15 cellular contexts compared by ENCODE assay signal in genomic region chr6:9397981-9398559, GRCh38.
DNase-seq lines count a peak whose midpoint lies in the region; ATAC-seq lines count a peak whose summit lies in the region.
"Had no signal": no experiment of that assay in that cellular context is flagged by ENCODE, and none has a peak within 500 bp of the region (broad histone marks: within the 10 kb centered on the region; RNA-seq: fewer than 3 reads in every experiment).

No MANE protein-coding gene starts in this region.

- intact Hi-C loops in right cardiac atrium (cut with DNase I), result no loop called here

- WGBS in right cardiac atrium, result 29% methylated on average over 10 of the region's 10 CpGs

- no peaks in the 10 kb centered on the region for H3K27me3 ChIP-seq in right cardiac atrium (ENCODE audit: control insufficient read depth, insufficient read depth)
- H3K27me3 ChIP-seq: uterus had no signal

- H3K27ac ChIP-seq in right cardiac atrium (ENCODE audit: low read length), result no peak overlapping the region
- H3K27ac ChIP-seq: gastroesophageal sphincter, sigmoid colon, uterus had no signal

- no peaks in the 10 kb centered on the region for H3K4me1 ChIP-seq in right cardiac atrium (ENCODE audit: control insufficient read depth, insufficient read depth, low read length)
- H3K4me1 ChIP-seq: gastroesophageal sphincter, sigmoid colon, uterus had no signal

- DNase-seq in COLO668 (lab: John Stamatoyannopoulos, UW; ENCODE audit: unreplicated experiment) (peak; percentile 74), NCI-H1436 (lab: John Stamatoyannopoulos, UW) (peak; percentile 58), RPMI8226 (peak; percentile 34), right cardiac atrium (peak; percentile 49 to 70 (median 63))
- DNase-seq in activated naive CD4-positive, alpha-beta T cell (lab: John Stamatoyannopoulos, UW), result no peak
- DNase-seq in central memory CD4-positive, alpha-beta T cell, result no peak
- DNase-seq: activated naive CD4-positive, alpha-beta T cell treated with Interleukin-2 at 50 U/mL for 16 hours; GDM1; GOT3; MM.1S; sigmoid colon; uterus had no signal

- H3K9me3 ChIP-seq in right cardiac atrium (ENCODE audit: control insufficient read depth, low read length), result no peaks in the 10 kb centered on the region
- H3K9me3 ChIP-seq: gastroesophageal sphincter, sigmoid colon, uterus had no signal

- ATAC-seq in right cardiac atrium (peak; percentile 96), GM21423 (IDR thresholded peaks at IDR 0.05; ENCODE audit: unreplicated experiment) (no peak), GM21529 (IDR thresholded peaks at IDR 0.05; ENCODE audit: unreplicated experiment) (no peak)
- ATAC-seq: gastroesophageal sphincter had no signal

- no peak overlapping the region for H3K4me3 ChIP-seq in right cardiac atrium (ENCODE audit: low read length)
- H3K4me3 ChIP-seq: gastroesophageal sphincter, sigmoid colon, uterus had no signal

Comparison
In these comparisons a context has a peak if more than half of its experiments do, and no peak if none do; other contexts are left out.
1. DNase-seq: peak in COLO668 (single experiment), NCI-H1436 (single experiment), RPMI8226 (single experiment) and right cardiac atrium (3 of 3); none in activated naive CD4-positive, alpha-beta T cell (0 of 4) and central memory CD4-positive, alpha-beta T cell (single experiment).
2. ATAC-seq: peak in right cardiac atrium (2 of 2); none in GM21423 (single experiment) and GM21529 (single experiment).